9 cellular contexts compared by ENCODE assay signal in the genomic region with DNA sequence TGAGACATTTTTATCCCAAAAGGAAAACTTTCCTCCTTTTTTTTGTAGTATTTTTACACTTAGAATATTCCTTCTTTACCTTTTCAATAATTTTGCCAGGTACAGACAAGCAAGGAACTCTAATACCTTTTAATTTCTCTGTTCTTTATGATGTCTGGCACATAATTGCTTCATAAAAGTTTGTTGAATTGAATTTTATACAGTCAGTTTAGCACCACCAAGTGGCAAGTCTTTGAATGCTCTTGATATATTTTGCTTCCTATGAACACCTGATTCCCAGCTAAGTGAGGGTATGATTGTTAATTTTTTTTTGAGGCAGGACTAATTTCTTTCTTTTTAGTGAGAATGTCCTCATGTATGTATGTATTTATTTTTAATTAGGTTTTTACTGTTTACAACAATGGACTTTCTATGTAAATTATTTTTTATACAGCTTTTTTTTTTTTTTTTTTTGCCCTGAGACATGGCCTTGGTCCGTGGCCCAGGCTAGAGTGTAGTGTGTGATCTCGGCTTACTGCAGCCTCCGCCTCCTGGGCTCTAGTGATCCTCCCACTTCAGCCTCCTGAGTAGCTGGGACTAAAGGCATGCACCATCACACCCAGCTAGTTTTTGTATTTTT. TPM values are rescaled to one million over a fixed set of nuclear protein-coding genes. Genes with fewer than 3 reads are reported as not detected.
DNase-seq lines count a peak whose midpoint lies in the region; ATAC-seq and TF ChIP-seq lines count a peak whose summit lies in the region.
"Had no signal": no experiment of that assay in that cellular context is flagged by ENCODE, and none has a peak within 500 bp of the region (broad histone marks: within the 10 kb centered on the region; RNA-seq: fewer than 3 reads in every experiment).

No MANE protein-coding gene starts in this region.

- H3K27ac Mint-ChIP-seq in activated CD8-positive, alpha-beta T cell treated with anti-CD3 and anti-CD28 coated beads for 36 hours, result no peak overlapping the region
- H3K27ac Mint-ChIP-seq in T-helper 2 cell treated with Interferon-gamma antibody and Interleukin-4, amounts not matched to agents 5 μg/mL and 100 μg/mL, for 36 hours, result no peak overlapping the region

- H3K27me3 Mint-ChIP-seq in activated CD8-positive, alpha-beta T cell treated with anti-CD3 and anti-CD28 coated beads for 36 hours, result no peaks in the 10 kb centered on the region
- H3K27me3 Mint-ChIP-seq in T-helper 2 cell treated with Interferon-gamma antibody and Interleukin-4, amounts not matched to agents 5 μg/mL and 100 μg/mL, for 36 hours (ENCODE audit: low read depth), result no peaks in the 10 kb centered on the region
- H3K27me3 Mint-ChIP-seq: central memory CD8-positive, alpha-beta T cell had no signal

- H3K4me1 ChIP-seq in left ventricle myocardium inferior (peaks cover 83% of the 10 kb centered on the region), KMS-11 (ENCODE audit: low read depth, poor library complexity, severe bottlenecking) (peaks cover 32% of the 10 kb centered on the region)

- H2AFZ ChIP-seq in KMS-11 (ENCODE audit: low read depth), result no peak overlapping the region

- TF ChIP-seq CTCF in left ventricle myocardium inferior (IDR thresholded peaks at IDR 0.05; ENCODE audit: borderline replicate concordance) (peak; percentile 67), KMS-11 (conservative IDR thresholded peaks at IDR 0.05; ENCODE audit: low read depth, low read length) (peak; percentile 80)
- peak; percentile 75 for TF ChIP-seq CTCF in activated CD8-positive, alpha-beta T cell treated with anti-CD3 and anti-CD28 coated beads for 36 hours (IDR thresholded peaks at IDR 0.05)

- H3K9ac ChIP-seq in KMS-11, result no peak overlapping the region

- ATAC-seq in activated CD8-positive, alpha-beta T cell treated with anti-CD3 and anti-CD28 coated beads for 36 hours, result peak; percentile 60
- ATAC-seq in left colon, result peak; percentile 55
- no peak for ATAC-seq in HG02884 (IDR thresholded peaks at IDR 0.05; ENCODE audit: unreplicated experiment)

- H3K4me1 Mint-ChIP-seq in activated CD8-positive, alpha-beta T cell treated with anti-CD3 and anti-CD28 coated beads for 36 hours (ENCODE audit: low read depth), result peaks cover 28% of the 10 kb centered on the region
- peaks cover 8% of the 10 kb centered on the region for H3K4me1 Mint-ChIP-seq in T-helper 2 cell treated with Interferon-gamma antibody and Interleukin-4, amounts not matched to agents 5 μg/mL and 100 μg/mL, for 36 hours (ENCODE audit: low read depth)

- DNase-seq in left ventricle myocardium inferior (no peak), cardiac septum (ENCODE audit: low spot score) (no peak), left colon (no peak), hypothalamus (lab: John Stamatoyannopoulos, UW) (no peak)
- no peak for DNase-seq in activated CD8-positive, alpha-beta T cell treated with anti-CD3 and anti-CD28 coated beads for 36 hours
- no peak for DNase-seq in T-helper 2 cell treated with Interferon-gamma antibody and Interleukin-4, amounts not matched to agents 5 μg/mL and 100 μg/mL, for 36 hours (ENCODE audit: low spot score)

- H3K4me3 Mint-ChIP-seq in activated CD8-positive, alpha-beta T cell treated with anti-CD3 and anti-CD28 coated beads for 36 hours, result no peak overlapping the region
- no peak overlapping the region for H3K4me3 Mint-ChIP-seq in T-helper 2 cell treated with Interferon-gamma antibody and Interleukin-4, amounts not matched to agents 5 μg/mL and 100 μg/mL, for 36 hours
- H3K4me3 Mint-ChIP-seq: central memory CD8-positive, alpha-beta T cell had no signal

- H3K27me3 ChIP-seq in left ventricle myocardium inferior (ENCODE audit: low read depth) (no peaks in the 10 kb centered on the region), KMS-11 (ENCODE audit: insufficient read depth, low read depth) (no peaks in the 10 kb centered on the region)

- peaks cover 6% of the 10 kb centered on the region for H3K9me3 Mint-ChIP-seq in activated CD8-positive, alpha-beta T cell treated with anti-CD3 and anti-CD28 coated beads for 36 hours
- H3K9me3 Mint-ChIP-seq in T-helper 2 cell treated with Interferon-gamma antibody and Interleukin-4, amounts not matched to agents 5 μg/mL and 100 μg/mL, for 36 hours, result peaks cover 7% of the 10 kb centered on the region
- H3K9me3 Mint-ChIP-seq: central memory CD8-positive, alpha-beta T cell had no signal

- POLR2A ChIA-PET in activated CD8-positive, alpha-beta T cell treated with anti-CD3 and anti-CD28 coated beads for 36 hours (lab: Charles Lee), result no interaction called here

- H3K36me3 Mint-ChIP-seq in activated CD8-positive, alpha-beta T cell treated with anti-CD3 and anti-CD28 coated beads for 36 hours (ENCODE audit: low read depth), result peaks cover 30% of the 10 kb centered on the region
- peaks cover 28% of the 10 kb centered on the region for H3K36me3 Mint-ChIP-seq in T-helper 2 cell treated with Interferon-gamma antibody and Interleukin-4, amounts not matched to agents 5 μg/mL and 100 μg/mL, for 36 hours (ENCODE audit: low read depth)

- H3K27ac ChIP-seq in left ventricle myocardium inferior (replicated peaks), result no peak overlapping the region
- H3K27ac ChIP-seq in KMS-11, result no peak overlapping the region

- H4K20me1 ChIP-seq in KMS-11 (ENCODE audit: insufficient read depth), result peaks cover 5% of the 10 kb centered on the region

- H3K9me3 ChIP-seq in left ventricle myocardium inferior (replicated peaks), result peaks cover under 1% of the 10 kb centered on the region

- intact Hi-C loops in left ventricle myocardium inferior (cut with micrococcal nuclease) (no loop called here), cardiac septum (cut with DNase I) (loop anchor here (10.0 kb wide), 1 partner anchor 162 kb away; the partner anchor contains the start of gene TMEM19), left colon (cut with DNase I, micrococcal nuclease) (no loop called here)
- intact Hi-C loops in activated CD8-positive, alpha-beta T cell treated with anti-CD3 and anti-CD28 coated beads for 36 hours (cut with micrococcal nuclease), result loop anchor here (5.0 to 10.0 kb wide), 2 partner anchors 64 to 182 kb away; partner anchors contain the start of genes THAP2 and ZFC3H1

- CTCF ChIA-PET in activated CD8-positive, alpha-beta T cell treated with anti-CD3 and anti-CD28 coated beads for 36 hours (lab: Charles Lee), result interaction anchor here (0.6 to 2.6 kb wide), 16 partner anchors 10 to 202 kb away, joined by 3 to 28 read pairs (median 4); partner anchors contain the start of gene RAB21

- H3K4me3 ChIP-seq in left ventricle myocardium inferior (no peak overlapping the region), KMS-11 (IDR thresholded peaks at IDR 0.05; ENCODE audit: insufficient read depth, low read depth, low read length) (no peak overlapping the region)

- H3K79me2 ChIP-seq in KMS-11 (ENCODE audit: insufficient read depth, low read depth), result peaks cover 91% of the 10 kb centered on the region

- H3K4me2 ChIP-seq in KMS-11, result no peak overlapping the region

- H3K36me3 ChIP-seq in left ventricle myocardium inferior, result no peaks in the 10 kb centered on the region
- H3K36me3 ChIP-seq in KMS-11 (ENCODE audit: insufficient read depth), result no peaks in the 10 kb centered on the region

RNA-seq across cellular contexts. Expression of gene TBC1D15, which starts 6.9 kb away (rescaled TPM):
- total RNA-seq in left ventricle myocardium inferior, result 28.5 TPM
- 23.1 TPM for total RNA-seq in cardiac septum
- total RNA-seq in activated CD8-positive, alpha-beta T cell treated with anti-CD3 and anti-CD28 coated beads for 36 hours, result 10 to 100 TPM; 51.7 to 54.9 TPM
- total RNA-seq in left colon, result 10 to 100 TPM; 24.5 to 29.0 TPM

Comparison
In these comparisons a context has a peak if more than half of its experiments do, and no peak if none do; other contexts are left out.
1. intact Hi-C loops: an anchor here in cardiac septum (10.0 kb wide) and activated CD8-positive, alpha-beta T cell treated with anti-CD3 and anti-CD28 coated beads for 36 hours (5.0 to 10.0 kb wide); none called in left ventricle myocardium inferior and left colon.